In genomic region chr20:25237610-25238318, GRCh38 we compare ENCODE assay signal across 1 cellular context.
TF ChIP-seq lines count a peak whose summit lies in the region.

No MANE protein-coding gene starts in this region.

TF ChIP-seq in K562, 482 proteins besides CTCF, POLR2A, EP300 and RAD21 (continued from another document and continues in another):
- TF ChIP-seq OTX1 (CRISPR knock-in tag; IDR thresholded peaks at IDR 0.05): no peak
- no peak for TF ChIP-seq THRAP3 (IDR thresholded peaks at IDR 0.05; ENCODE audit: borderline replicate concordance)
- TF ChIP-seq NFIX (CRISPR knock-in tag; IDR thresholded peaks at IDR 0.05; ENCODE audit: low read depth): no peak
- TF ChIP-seq EP400 (IDR thresholded peaks at IDR 0.05): peak; percentile 82
- TF ChIP-seq PATZ1 (CRISPR knock-in tag; IDR thresholded peaks at IDR 0.05; ENCODE audit: borderline replicate concordance): no peak
- peak; percentile 35 for TF ChIP-seq GABPA (tag; conservative IDR thresholded peaks at IDR 0.05; ENCODE audit: low read depth)
- 0 out of 2 replicates have a peak, but pooled peaks have one; percentile 19 for TF ChIP-seq ZFX (CRISPR knock-in tag; IDR thresholded peaks at IDR 0.05)
- TF ChIP-seq ZNF41 (CRISPR knock-in tag; conservative IDR thresholded peaks at IDR 0.05): no peak
- 0 out of 2 replicates have a peak, but pooled peaks have one; percentile 45 for TF ChIP-seq DMBX1 (CRISPR knock-in tag; IDR thresholded peaks at IDR 0.05; ENCODE audit: borderline replicate concordance)
- no peak for TF ChIP-seq ZZZ3 (IDR thresholded peaks at IDR 0.05)
- no peak for TF ChIP-seq MCM3 (IDR thresholded peaks at IDR 0.05)
- no peak for TF ChIP-seq NCOA6 (IDR thresholded peaks at IDR 0.05)
- TF ChIP-seq GTF2E2 (tag; IDR thresholded peaks at IDR 0.05): no peak
- TF ChIP-seq ZNF165 (CRISPR knock-in tag; IDR thresholded peaks at IDR 0.05; ENCODE audit: borderline replicate concordance): no peak
- TF ChIP-seq BRD9 (IDR thresholded peaks at IDR 0.05; ENCODE audit: low read depth, partially characterized antibody): peak; percentile 94
- TF ChIP-seq PHF21A (IDR thresholded peaks at IDR 0.05; ENCODE audit: borderline replicate concordance, low read depth): no peak
- peak in 1 of 2 experiments; percentile 93; a peak in 2 of 4 replicates for TF ChIP-seq ZNF318 (IDR thresholded peaks at IDR 0.05; ENCODE audit: borderline replicate concordance in 1 of 2, low read depth in 1 of 2)
- peak in 1 of 2 experiments; percentile 76; a peak in 2 of 4 replicates for TF ChIP-seq SRF (CRISPR knock-in tag; IDR thresholded peaks at IDR 0.05)
- TF ChIP-seq E2F3 (CRISPR knock-in tag; IDR thresholded peaks at IDR 0.05): no peak
- TF ChIP-seq, protein P1, sequence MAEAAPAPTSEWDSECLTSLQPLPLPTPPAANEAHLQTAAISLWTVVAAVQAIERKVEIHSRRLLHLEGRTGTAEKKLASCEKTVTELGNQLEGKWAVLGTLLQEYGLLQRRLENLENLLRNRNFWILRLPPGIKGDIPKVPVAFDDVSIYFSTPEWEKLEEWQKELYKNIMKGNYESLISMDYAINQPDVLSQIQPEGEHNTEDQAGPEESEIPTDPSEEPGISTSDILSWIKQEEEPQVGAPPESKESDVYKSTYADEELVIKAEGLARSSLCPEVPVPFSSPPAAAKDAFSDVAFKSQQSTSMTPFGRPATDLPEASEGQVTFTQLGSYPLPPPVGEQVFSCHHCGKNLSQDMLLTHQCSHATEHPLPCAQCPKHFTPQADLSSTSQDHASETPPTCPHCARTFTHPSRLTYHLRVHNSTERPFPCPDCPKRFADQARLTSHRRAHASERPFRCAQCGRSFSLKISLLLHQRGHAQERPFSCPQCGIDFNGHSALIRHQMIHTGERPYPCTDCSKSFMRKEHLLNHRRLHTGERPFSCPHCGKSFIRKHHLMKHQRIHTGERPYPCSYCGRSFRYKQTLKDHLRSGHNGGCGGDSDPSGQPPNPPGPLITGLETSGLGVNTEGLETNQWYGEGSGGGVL (CRISPR knock-in tag; IDR thresholded peaks at IDR 0.05): no peak
- TF ChIP-seq RREB1 (CRISPR knock-in tag; IDR thresholded peaks at IDR 0.05): no peak
- TF ChIP-seq ZNF384 (IDR thresholded peaks at IDR 0.05; ENCODE audit: low read depth, low read length): no peak
- peak; percentile 42; the same call in 1 of the 2 replicates for TF ChIP-seq NCOR1 (IDR thresholded peaks at IDR 0.05)
- TF ChIP-seq JUN (IDR thresholded peaks at IDR 0.05; ENCODE audit: borderline replicate concordance, low read depth, low read length): peak; percentile 100
- peak; percentile 99 for TF ChIP-seq JUN (CRISPR knock-in tag; IDR thresholded peaks at IDR 0.05; ENCODE audit: borderline replicate concordance)
- TF ChIP-seq SMAD4 (CRISPR knock-in tag; conservative IDR thresholded peaks at IDR 0.05): 0 out of 2 replicates have a peak, but pooled peaks have one; percentile 21
- TF ChIP-seq NR2C2 (CRISPR knock-in tag; IDR thresholded peaks at IDR 0.05): no peak
- TF ChIP-seq NR2C2 (tag; IDR thresholded peaks at IDR 0.05): peak; percentile 59
- TF ChIP-seq MTA1 (IDR thresholded peaks at IDR 0.05; ENCODE audit: borderline replicate concordance): peak; percentile 79; the same call in 1 of the 2 replicates
- TF ChIP-seq, protein P2, sequence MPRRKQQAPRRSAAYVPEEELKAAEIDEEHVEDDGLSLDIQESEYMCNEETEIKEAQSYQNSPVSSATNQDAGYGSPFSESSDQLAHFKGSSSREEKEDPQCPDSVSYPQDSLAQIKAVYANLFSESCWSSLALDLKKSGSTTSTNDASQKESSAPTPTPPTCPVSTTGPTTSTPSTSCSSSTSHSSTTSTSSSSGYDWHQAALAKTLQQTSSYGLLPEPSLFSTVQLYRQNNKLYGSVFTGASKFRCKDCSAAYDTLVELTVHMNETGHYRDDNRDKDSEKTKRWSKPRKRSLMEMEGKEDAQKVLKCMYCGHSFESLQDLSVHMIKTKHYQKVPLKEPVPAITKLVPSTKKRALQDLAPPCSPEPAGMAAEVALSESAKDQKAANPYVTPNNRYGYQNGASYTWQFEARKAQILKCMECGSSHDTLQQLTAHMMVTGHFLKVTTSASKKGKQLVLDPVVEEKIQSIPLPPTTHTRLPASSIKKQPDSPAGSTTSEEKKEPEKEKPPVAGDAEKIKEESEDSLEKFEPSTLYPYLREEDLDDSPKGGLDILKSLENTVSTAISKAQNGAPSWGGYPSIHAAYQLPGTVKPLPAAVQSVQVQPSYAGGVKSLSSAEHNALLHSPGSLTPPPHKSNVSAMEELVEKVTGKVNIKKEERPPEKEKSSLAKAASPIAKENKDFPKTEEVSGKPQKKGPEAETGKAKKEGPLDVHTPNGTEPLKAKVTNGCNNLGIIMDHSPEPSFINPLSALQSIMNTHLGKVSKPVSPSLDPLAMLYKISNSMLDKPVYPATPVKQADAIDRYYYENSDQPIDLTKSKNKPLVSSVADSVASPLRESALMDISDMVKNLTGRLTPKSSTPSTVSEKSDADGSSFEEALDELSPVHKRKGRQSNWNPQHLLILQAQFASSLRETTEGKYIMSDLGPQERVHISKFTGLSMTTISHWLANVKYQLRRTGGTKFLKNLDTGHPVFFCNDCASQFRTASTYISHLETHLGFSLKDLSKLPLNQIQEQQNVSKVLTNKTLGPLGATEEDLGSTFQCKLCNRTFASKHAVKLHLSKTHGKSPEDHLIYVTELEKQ (CRISPR knock-in tag; IDR thresholded peaks at IDR 0.05): no peak
- no peak; the same call in 1 of the 2 replicates for TF ChIP-seq HCFC1 (IDR thresholded peaks at IDR 0.05; ENCODE audit: low read depth, low read length)
- no peak for TF ChIP-seq FUS (optimal IDR thresholded peaks at IDR 0.05; ENCODE audit: low read depth, low read length)
